Comparison of ENCODE assay signal across 8 cellular contexts in the genomic region with DNA sequence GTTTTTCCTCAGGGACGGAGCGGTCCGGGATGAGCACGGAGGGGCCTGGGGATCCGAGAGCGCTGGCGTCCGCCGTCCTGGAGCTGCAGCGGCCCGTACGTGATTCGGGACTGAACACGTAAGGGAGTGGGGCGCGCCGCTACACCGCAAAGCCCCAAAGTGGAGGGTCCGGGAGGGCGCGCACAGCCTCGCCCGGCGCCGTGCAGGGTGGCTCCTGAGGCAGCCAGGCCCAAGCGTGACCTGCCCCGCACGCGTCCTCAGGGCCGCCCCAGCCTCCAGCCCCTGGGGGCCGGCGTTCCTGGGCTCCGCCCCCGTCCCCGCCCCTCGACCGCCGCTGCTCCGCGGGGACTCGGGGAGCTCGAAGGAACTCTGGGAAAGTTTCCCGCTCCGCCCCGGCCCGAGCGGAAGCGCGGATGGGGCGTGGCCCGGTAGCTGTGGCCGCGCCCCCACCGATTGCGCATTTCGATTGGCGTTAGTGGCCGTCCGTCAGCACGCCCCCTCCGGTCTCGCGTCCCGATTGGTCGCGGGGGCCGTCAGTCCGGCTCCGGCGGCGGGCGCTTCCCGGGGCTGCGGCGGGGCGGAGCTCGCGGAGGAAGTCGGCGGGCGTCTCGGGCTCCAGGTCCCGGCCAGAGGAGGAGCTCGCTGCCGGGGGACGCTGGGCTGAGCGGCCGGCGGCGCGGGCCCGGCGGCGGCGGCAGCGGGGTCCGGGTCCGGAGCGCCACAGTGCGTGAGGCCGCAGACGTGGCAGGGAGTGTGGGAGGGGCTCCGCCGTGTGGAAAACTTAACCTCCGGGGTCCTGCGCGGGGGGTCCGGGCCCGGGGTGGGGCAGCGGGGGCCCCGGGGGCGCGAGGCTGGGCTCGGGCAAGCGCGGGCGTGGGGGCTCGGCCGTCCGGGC. TPM values are rescaled to one million over a fixed set of nuclear protein-coding genes. Genes with fewer than 3 reads are reported as not detected.
DNase-seq lines count a peak whose midpoint lies in the region; ATAC-seq and TF ChIP-seq lines count a peak whose summit lies in the region.

Gene ANKRD16, minus strand, starts transcription at position 270 of the 895 bp plus-strand sequence. CDS start 539 bp downstream, outside the sequence.
Gene FBH1, plus strand, starts transcription at position 620 of the 895 bp plus-strand sequence. Its CDS starts 103 bp downstream, at position 723.

- H3K4me1 ChIP-seq in prostate gland (replicated peaks), result peaks cover 7% of the 10 kb centered on the region

- intact Hi-C loops in left ventricle myocardium superior (cut with micrococcal nuclease), result no loop called here
- intact Hi-C loops in prostate gland (cut with DNase I), result loop anchor here (1.0 to 5.0 kb wide), 3 partner anchors 55 to 443 kb away; partner anchors contain the start of gene GDI2

- TF ChIP-seq POLR2A in GM15510 (IDR thresholded peaks at IDR 0.05; ENCODE audit: borderline replicate concordance, extremely low read depth, insufficient read length) (peak; percentile 88), prostate gland (IDR thresholded peaks at IDR 0.05) (peak; percentile 69)

- DNase-seq in NCI-H146 treated with DMSO at 0.1 percent for 48 hours (lab: John Stamatoyannopoulos, UW; ENCODE audit: unreplicated experiment) (peak; percentile 97), T-helper 1 cell (peak; percentile 95 to 98 (median 95)), amygdala (lab: John Stamatoyannopoulos, UW) (peak; percentile 82 to 99 (median 96)), left ventricle myocardium superior (peak; percentile 99), prostate gland (ENCODE audit: low spot score) (peak; percentile 99), ureter (ENCODE audit: low spot score) (peak; percentile 99)

- no peaks in the 10 kb centered on the region for H3K36me3 ChIP-seq in prostate gland

- H3K27me3 ChIP-seq in prostate gland (replicated peaks; ENCODE audit: insufficient read depth), result no peaks in the 10 kb centered on the region

- peak within 1 kb of the TSS; percentile 85 to 94 for H3K4me3 ChIP-seq in prostate gland

- peak within 1 kb of the TSS; percentile 73 to 75 for H3K27ac ChIP-seq in prostate gland

- ATAC-seq in HG02884 (IDR thresholded peaks at IDR 0.05; ENCODE audit: unreplicated experiment), result peak; percentile 81
- peak; percentile 96 for ATAC-seq in left ventricle myocardium superior

- WGBS in prostate gland, result under 1% methylated on average over 70 of the region's 120 CpGs

- TF ChIP-seq CTCF in prostate gland (IDR thresholded peaks at IDR 0.05), result peak in 1 of 4 experiments; percentile 39

- no peaks in the 10 kb centered on the region for H3K9me3 ChIP-seq in prostate gland

RNA-seq across cellular contexts. Expression of gene ANKRD16, which starts in this region (rescaled TPM):
- 3.8 TPM for total RNA-seq in left ventricle myocardium superior
- 10 to 100 TPM; 14.4 to 20.1 TPM for total RNA-seq in prostate gland
- 10.2 TPM for total RNA-seq in ureter

RNA-seq across cellular contexts. Expression of gene FBH1, which starts in this region (rescaled TPM):
- total RNA-seq in left ventricle myocardium superior (78.7 TPM), prostate gland (100 to 1,000 TPM in 1 of 2 donors, 10 to 100 TPM in 1; 75.0 to 172 TPM), ureter (70.8 TPM)

Comparison
In these comparisons a context has a peak if more than half of its experiments do, and no peak if none do; other contexts are left out.
1. Peak in every context shown above with its lines: DNase-seq, ATAC-seq, H3K4me3 ChIP-seq and H3K27ac ChIP-seq.